In the genomic region with DNA sequence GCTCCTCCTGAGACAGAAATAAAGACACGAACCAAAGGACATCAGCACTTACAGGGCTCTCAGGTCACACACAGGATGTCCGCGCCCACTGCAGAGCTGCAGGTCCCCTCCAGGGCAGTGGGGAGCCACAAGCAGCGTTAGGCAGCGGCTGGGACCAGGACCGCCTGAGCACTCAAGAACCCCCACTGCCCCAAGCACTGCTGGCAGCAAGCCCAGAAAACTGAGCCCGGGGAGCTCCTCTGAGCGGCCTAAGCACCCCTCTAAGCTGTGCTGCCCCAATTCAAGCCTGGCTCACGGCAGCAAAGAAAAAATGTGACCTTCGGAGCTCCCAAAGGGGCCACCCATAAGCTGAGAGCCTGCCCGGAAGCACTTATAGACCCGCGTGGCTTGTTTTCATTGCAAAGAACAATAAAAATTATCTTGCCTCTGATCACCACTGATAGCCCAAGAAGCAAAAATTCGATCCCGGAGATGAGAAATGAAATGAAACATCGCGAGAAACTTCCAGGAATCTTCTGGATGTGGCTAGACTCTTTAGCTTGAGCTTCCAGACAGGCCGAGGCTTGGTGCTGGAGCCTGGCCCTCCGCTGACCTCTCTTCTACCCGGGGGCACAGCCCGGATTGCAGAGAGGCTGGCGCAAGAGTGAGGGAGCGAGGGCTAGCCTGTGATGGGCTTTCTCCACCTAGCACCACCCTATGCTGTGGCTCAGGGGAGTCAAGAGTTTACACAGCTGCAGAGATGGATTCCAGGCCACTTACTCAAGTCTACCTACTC, we compare ENCODE assay signal across 13 cellular contexts. TPM values are rescaled to one million over a fixed set of nuclear protein-coding genes. Genes with fewer than 3 reads are reported as not detected.
DNase-seq lines count a peak whose midpoint lies in the region; ATAC-seq lines count a peak whose summit lies in the region.
"Had no signal": no experiment of that assay in that cellular context is flagged by ENCODE, and none has a peak within 500 bp of the region (broad histone marks: within the 10 kb centered on the region; RNA-seq: fewer than 3 reads in every experiment).

No MANE protein-coding gene starts in this region.

- in situ Hi-C loops in G401 (cut with HindIII; ENCODE audit: low sequenced_read_pairs), result no loop called here

- DNase-seq in DMS53 treated with DMSO at 0.1 percent for 48 hours (lab: John Stamatoyannopoulos, UW; ENCODE audit: unreplicated experiment) (peak; percentile 45), NCI-H510A treated with DMSO at 0.1 percent for 48 hours (lab: John Stamatoyannopoulos, UW) (peak; percentile 75), dermis blood vessel endothelial cell (peak; percentile 43), non-pigmented ciliary epithelial cell (ENCODE audit: low read depth) (peak; percentile 91), G401 (ENCODE audit: low spot score) (no peak), NCI-H524 treated with DMSO at 0.1 percent for 48 hours (lab: John Stamatoyannopoulos, UW) (no peak), KG1 (lab: John Stamatoyannopoulos, UW) (no peak)
- DNase-seq: activated T-cell treated with anti-CD3 and anti-CD28 coated beads, Interleukin-2, amount 50 U/mL, for 48 hours; MM.1S; NK-92 treated with Interleukin-12 subunit alpha and Interleukin-12 subunit beta, amount 100 ng/mL, for 24 hours; sigmoid colon had no signal

- ATAC-seq in GM19452 (IDR thresholded peaks at IDR 0.05; ENCODE audit: unreplicated experiment), result no peak
- ATAC-seq: GM23338 had no signal

RNA-seq across cellular contexts. Expression of a gene that starts 6.3 kb away (rescaled TPM):
- 42.9 and 64.4 TPM in 2 replicates for total RNA-seq in dermis blood vessel endothelial cell
- total RNA-seq in G401 (2014; rRNA removed; shearing (Covaris generic)), result 20.4 and 22.5 TPM in 2 replicates

RNA-seq across cellular contexts. Expression of a gene that starts 47.2 kb away (rescaled TPM):
- 140 and 183 TPM in 2 replicates for total RNA-seq in dermis blood vessel endothelial cell
- total RNA-seq in G401 (2014; rRNA removed; shearing (Covaris generic)), result 182 and 187 TPM in 2 replicates

Comparison
In these comparisons a context has a peak if more than half of its experiments do, and no peak if none do; other contexts are left out.
1. DNase-seq: peak in DMS53 treated with DMSO at 0.1 percent for 48 hours (single experiment), NCI-H510A treated with DMSO at 0.1 percent for 48 hours (single experiment), dermis blood vessel endothelial cell (single experiment) and non-pigmented ciliary epithelial cell (single experiment); none in G401 (single experiment), NCI-H524 treated with DMSO at 0.1 percent for 48 hours (single experiment) and KG1 (single experiment).